ENCODE assay signal across 28 cellular contexts in genomic region chr2:118665784-118666529, GRCh38.
DNase-seq lines count a peak whose midpoint lies in the region; FAIRE-seq and TF ChIP-seq lines count a peak whose summit lies in the region.
"Had no signal": no experiment of that assay in that cellular context is flagged by ENCODE, and none has a peak within 500 bp of the region (broad histone marks: within the 10 kb centered on the region; RNA-seq: fewer than 3 reads in every experiment).

No MANE protein-coding gene starts in this region.

- H3K4me3 ChIP-seq in fibroblast of the aortic adventitia (ENCODE audit: low read depth, low read length), result no peak overlapping the region
- H3K4me3 ChIP-seq in coronary artery, result no peak overlapping the region
- H3K4me3 ChIP-seq: PC-9 had no signal

- H3K36me3 Mint-ChIP-seq in activated CD4-positive, alpha-beta T cell treated with anti-CD3 and anti-CD28 coated beads, Interleukin-2, amount 10 ng/mL, durations not matched to agents 24 days and 14 days (ENCODE audit: low read depth), result no peaks in the 10 kb centered on the region
- no peaks in the 10 kb centered on the region for H3K36me3 Mint-ChIP-seq in activated CD4-positive, alpha-beta T cell treated with anti-CD3 and anti-CD28 coated beads, Interleukin-2, amount 10 ng/mL, durations not matched to agents 7 days and 5 days (ENCODE audit: low read depth)
- H3K36me3 Mint-ChIP-seq: CD14-positive monocyte; CD8-positive, alpha-beta memory T cell had no signal

- DNase-seq in activated CD4-positive, alpha-beta T cell treated with anti-CD3 and anti-CD28 coated beads, Interleukin-2, amount 10 ng/mL, durations not matched to agents 24 days and 14 days, result peak; percentile 2
- DNase-seq in activated CD4-positive, alpha-beta T cell treated with anti-CD3 and anti-CD28 coated beads, Interleukin-2, amount 10 ng/mL, durations not matched to agents 7 days and 5 days, result no peak
- peak; percentile 32 for DNase-seq in RCC 7860 (ENCODE audit: low spot score)
- DNase-seq in fibroblast of the aortic adventitia (ENCODE audit: low read depth), result peak; percentile 8
- no peak for DNase-seq in GM12891 (ENCODE audit: insufficient read length, low spot score)
- no peak for DNase-seq in coronary artery (ENCODE audit: low spot score)
- no peak for DNase-seq in DMS153 treated with DMSO at 0.1 percent for 48 hours (lab: John Stamatoyannopoulos, UW; ENCODE audit: unreplicated experiment)
- no peak for DNase-seq in germinal center (ENCODE audit: low spot score)
- DNase-seq: 8988T; ACHN; BE2C; CD8-positive, alpha-beta memory T cell; DND-41; HCEC 1CT; NCI-H1092 treated with DMSO at 0.1 percent for 48 hours; NCI-H1436; NCI-H1930; NCI-H446 treated with DMSO at 0.1 percent for 48 hours; NCI-H526; NCI-H82; NK-92 treated with Interleukin-12 subunit alpha and Interleukin-12 subunit beta, amount 100 ng/mL, for 24 hours; PC-9; SHP77 had no signal

- no peak overlapping the region for H3K27ac ChIP-seq in coronary artery
- H3K27ac ChIP-seq: KMS-11, PC-9, RWPE1 had no signal

- no peaks in the 10 kb centered on the region for H3K9me3 Mint-ChIP-seq in activated CD4-positive, alpha-beta T cell treated with anti-CD3 and anti-CD28 coated beads, Interleukin-2, amount 10 ng/mL, durations not matched to agents 24 days and 14 days
- H3K9me3 Mint-ChIP-seq in activated CD4-positive, alpha-beta T cell treated with anti-CD3 and anti-CD28 coated beads, Interleukin-2, amount 10 ng/mL, durations not matched to agents 7 days and 5 days, result no peaks in the 10 kb centered on the region

- peaks cover 2% of the 10 kb centered on the region for H3K27me3 Mint-ChIP-seq in activated CD4-positive, alpha-beta T cell treated with anti-CD3 and anti-CD28 coated beads, Interleukin-2, amount 10 ng/mL, durations not matched to agents 24 days and 14 days
- H3K27me3 Mint-ChIP-seq in activated CD4-positive, alpha-beta T cell treated with anti-CD3 and anti-CD28 coated beads, Interleukin-2, amount 10 ng/mL, durations not matched to agents 7 days and 5 days, result no peaks in the 10 kb centered on the region

- no peak for TF ChIP-seq CTCF in fibroblast of the aortic adventitia (IDR thresholded peaks at IDR 0.05; ENCODE audit: insufficient read depth, low read length)
- no peak for TF ChIP-seq CTCF in coronary artery (IDR thresholded peaks at IDR 0.05)

- intact Hi-C loops in activated CD4-positive, alpha-beta T cell treated with anti-CD3 and anti-CD28 coated beads, Interleukin-2, amount 10 ng/mL, durations not matched to agents 24 days and 14 days (cut with micrococcal nuclease), result no loop called here

- CTCF ChIA-PET in activated CD4-positive, alpha-beta T cell treated with anti-CD3 and anti-CD28 coated beads, Interleukin-2, amount 10 ng/mL, durations not matched to agents 7 days and 5 days (lab: Charles Lee), result no interaction called here

- no peak overlapping the region for H3K4me3 Mint-ChIP-seq in activated CD4-positive, alpha-beta T cell treated with anti-CD3 and anti-CD28 coated beads, Interleukin-2, amount 10 ng/mL, durations not matched to agents 24 days and 14 days
- H3K4me3 Mint-ChIP-seq in activated CD4-positive, alpha-beta T cell treated with anti-CD3 and anti-CD28 coated beads, Interleukin-2, amount 10 ng/mL, durations not matched to agents 7 days and 5 days, result no peak overlapping the region
- H3K4me3 Mint-ChIP-seq: CD14-positive monocyte; CD8-positive, alpha-beta memory T cell had no signal

- POLR2A ChIA-PET in activated CD4-positive, alpha-beta T cell treated with anti-CD3 and anti-CD28 coated beads, Interleukin-2, amount 10 ng/mL, durations not matched to agents 7 days and 5 days (lab: Charles Lee), result no interaction called here

- FAIRE-seq in RCC 7860 (lab: Jason Lieb, UNC), result no peak
- no peak for FAIRE-seq in GM12891 (lab: Jason Lieb, UNC)
- FAIRE-seq: H1, HTR-8/SVneo had no signal

- no peak overlapping the region for H3K27ac Mint-ChIP-seq in activated CD4-positive, alpha-beta T cell treated with anti-CD3 and anti-CD28 coated beads, Interleukin-2, amount 10 ng/mL, durations not matched to agents 24 days and 14 days
- no peak overlapping the region for H3K27ac Mint-ChIP-seq in activated CD4-positive, alpha-beta T cell treated with anti-CD3 and anti-CD28 coated beads, Interleukin-2, amount 10 ng/mL, durations not matched to agents 7 days and 5 days
- H3K27ac Mint-ChIP-seq: CD14-positive monocyte; CD8-positive, alpha-beta memory T cell had no signal

- TF ChIP-seq POLR2A in GM12891 (IDR thresholded peaks at IDR 0.05; ENCODE audit: low read depth, low read length), result no peak

- H3K4me1 Mint-ChIP-seq in activated CD4-positive, alpha-beta T cell treated with anti-CD3 and anti-CD28 coated beads, Interleukin-2, amount 10 ng/mL, durations not matched to agents 24 days and 14 days, result no peaks in the 10 kb centered on the region
- H3K4me1 Mint-ChIP-seq in activated CD4-positive, alpha-beta T cell treated with anti-CD3 and anti-CD28 coated beads, Interleukin-2, amount 10 ng/mL, durations not matched to agents 7 days and 5 days, result no peaks in the 10 kb centered on the region
- H3K4me1 Mint-ChIP-seq: CD14-positive monocyte; CD8-positive, alpha-beta memory T cell had no signal

TF ChIP-seq in GM12891, 5 proteins besides CTCF, POLR2A, EP300 and RAD21:
- TF ChIP-seq PAX5 (IDR thresholded peaks at IDR 0.05; ENCODE audit: insufficient read depth, low read length, severe bottlenecking) (no peak), POU2F2 (IDR thresholded peaks at IDR 0.05; ENCODE audit: low read depth, low read length) (no peak), TAF1 (IDR thresholded peaks at IDR 0.05; ENCODE audit: low read depth, low read length) (no peak), SPI1 (IDR thresholded peaks at IDR 0.05; ENCODE audit: low read depth, low read length) (no peak), POLR2AphosphoS5 (IDR thresholded peaks at IDR 0.05; ENCODE audit: low read depth, low read length) (no peak)

Comparison
In these comparisons a context has a peak if more than half of its experiments do, and no peak if none do; other contexts are left out.
1. DNase-seq: peak in activated CD4-positive, alpha-beta T cell treated with anti-CD3 and anti-CD28 coated beads, Interleukin-2, amount 10 ng/mL, durations not matched to agents 24 days and 14 days (single experiment), RCC 7860 (single experiment) and fibroblast of the aortic adventitia (single experiment); none in activated CD4-positive, alpha-beta T cell treated with anti-CD3 and anti-CD28 coated beads, Interleukin-2, amount 10 ng/mL, durations not matched to agents 7 days and 5 days (single experiment), GM12891 (single experiment), coronary artery (single experiment), DMS153 treated with DMSO at 0.1 percent for 48 hours (single experiment) and germinal center (single experiment).